In genomic region chr6:169725270-169726048, GRCh38 we compare ENCODE assay signal across 1 cellular context.
TF ChIP-seq lines count a peak whose summit lies in the region.

No MANE protein-coding gene starts in this region.

TF ChIP-seq in HepG2, 621 proteins besides CTCF, POLR2A, EP300 and RAD21 (continued from another document and continues in another):
- TF ChIP-seq TFDP1 (CRISPR knock-in tag; IDR thresholded peaks at IDR 0.05; ENCODE audit: borderline replicate concordance) (peak; percentile 50; the same call in 1 of the 2 replicates), ZNF713 (CRISPR knock-in tag; IDR thresholded peaks at IDR 0.05) (peak; percentile 79; the same call in 1 of the 2 replicates), NR2F6 (IDR thresholded peaks at IDR 0.05) (peak; percentile 98), NR2F6 (CRISPR knock-in tag; IDR thresholded peaks at IDR 0.05) (peak; percentile 98), ELF3 (CRISPR knock-in tag; IDR thresholded peaks at IDR 0.05) (peak; percentile 89), DMAP1 (CRISPR knock-in tag; IDR thresholded peaks at IDR 0.05) (peak; percentile 88; the same call in 1 of the 2 replicates), ARID3A (IDR thresholded peaks at IDR 0.05; ENCODE audit: low read depth, low read length) (peak; percentile 93), REPIN1 (CRISPR knock-in tag; IDR thresholded peaks at IDR 0.05; ENCODE audit: borderline replicate concordance, low read depth) (no peak; the same call in 1 of the 2 replicates), NFATC3 (CRISPR knock-in tag; IDR thresholded peaks at IDR 0.05) (no peak), ZNF296 (CRISPR knock-in tag; conservative IDR thresholded peaks at IDR 0.05) (no peak), ZNF543 (CRISPR knock-in tag; IDR thresholded peaks at IDR 0.05) (0 out of 2 replicates have a peak, but pooled peaks have one; percentile 36), SRF (IDR thresholded peaks at IDR 0.05; ENCODE audit: low read depth, low read length) (0 out of 2 replicates have a peak, but pooled peaks have one; percentile 13), CEBPB (IDR thresholded peaks at IDR 0.05; ENCODE audit: borderline replicate concordance, low read depth, low read length) (peak; percentile 87), REST (IDR thresholded peaks at IDR 0.05; ENCODE audit: borderline replicate concordance in 1 of 2, low read depth in 1 of 2, low read length in 2 of 2) (peak in 1 of 2 experiments; percentile 41; a peak in 2 of 4 replicates), POLR2AphosphoS5 (IDR thresholded peaks at IDR 0.05; ENCODE audit: low read depth, low read length) (peak; percentile 62), TEAD2 (CRISPR knock-in tag; IDR thresholded peaks at IDR 0.05) (no peak), ZSCAN25 (CRISPR knock-in tag; IDR thresholded peaks at IDR 0.05) (no peak; the same call in 1 of the 2 replicates), TIGD3 (CRISPR knock-in tag; IDR thresholded peaks at IDR 0.05; ENCODE audit: borderline replicate concordance) (no peak), SAP130 (CRISPR knock-in tag; IDR thresholded peaks at IDR 0.05; ENCODE audit: low read depth) (peak; percentile 74), ZNF790 (CRISPR knock-in tag; IDR thresholded peaks at IDR 0.05; ENCODE audit: borderline replicate concordance) (no peak), MXD3 (CRISPR knock-in tag; IDR thresholded peaks at IDR 0.05) (no peak), FLYWCH1 (CRISPR knock-in tag; IDR thresholded peaks at IDR 0.05) (no peak), MAZ (IDR thresholded peaks at IDR 0.05; ENCODE audit: borderline replicate concordance, low read depth, low read length) (no peak; the same call in 1 of the 2 replicates), MAZ (CRISPR knock-in tag; IDR thresholded peaks at IDR 0.05; ENCODE audit: low read depth) (no peak), ZNF746 (CRISPR knock-in tag; IDR thresholded peaks at IDR 0.05) (no peak), ZNF512 (CRISPR knock-in tag; IDR thresholded peaks at IDR 0.05) (no peak), KDM1A (CRISPR knock-in tag; IDR thresholded peaks at IDR 0.05) (peak; percentile 73), HNF4G (IDR thresholded peaks at IDR 0.05; ENCODE audit: borderline replicate concordance, low read depth, low read length) (peak; percentile 80; the same call in 1 of the 2 replicates), HNF4G (CRISPR knock-in tag; IDR thresholded peaks at IDR 0.05; ENCODE audit: borderline replicate concordance, low read depth) (no peak; the same call in 1 of the 2 replicates), RARA (CRISPR knock-in tag; IDR thresholded peaks at IDR 0.05) (peak; percentile 88), ZNF777 (CRISPR knock-in tag; IDR thresholded peaks at IDR 0.05) (peak; percentile 87), ZSCAN5A (CRISPR knock-in tag; IDR thresholded peaks at IDR 0.05; ENCODE audit: borderline replicate concordance) (peak; percentile 46; the same call in 1 of the 2 replicates), STAT5B (CRISPR knock-in tag; IDR thresholded peaks at IDR 0.05) (no peak; the same call in 1 of the 2 replicates), TBP (CRISPR knock-in tag; IDR thresholded peaks at IDR 0.05) (no peak), ZNF460 (CRISPR knock-in tag; IDR thresholded peaks at IDR 0.05; ENCODE audit: borderline replicate concordance) (0 out of 2 replicates have a peak, but pooled peaks have one; percentile 5), ZNF816 (CRISPR knock-in tag; IDR thresholded peaks at IDR 0.05; ENCODE audit: borderline replicate concordance) (no peak), ERF (CRISPR knock-in tag; IDR thresholded peaks at IDR 0.05) (peak; percentile 52), E2F1 (CRISPR knock-in tag; IDR thresholded peaks at IDR 0.05) (no peak), ZNF766 (CRISPR knock-in tag; IDR thresholded peaks at IDR 0.05; ENCODE audit: borderline replicate concordance) (no peak; the same call in none of the 2 replicates), KDM3A (CRISPR knock-in tag; IDR thresholded peaks at IDR 0.05; ENCODE audit: low read depth) (peak; percentile 59; the same call in 1 of the 2 replicates), RFX1 (IDR thresholded peaks at IDR 0.05) (no peak), PHF20 (CRISPR knock-in tag; IDR thresholded peaks at IDR 0.05) (0 out of 2 replicates have a peak, but pooled peaks have one; percentile 3), ISL2 (CRISPR knock-in tag; IDR thresholded peaks at IDR 0.05) (peak; percentile 69; the same call in 1 of the 2 replicates), ZNF446 (CRISPR knock-in tag; IDR thresholded peaks at IDR 0.05) (no peak), ZNF18 (CRISPR knock-in tag; IDR thresholded peaks at IDR 0.05; ENCODE audit: insufficient replicate concordance) (no peak), ZSCAN12 (CRISPR knock-in tag; IDR thresholded peaks at IDR 0.05) (peak; percentile 10; the same call in 1 of the 2 replicates), ZNF367 (CRISPR knock-in tag; IDR thresholded peaks at IDR 0.05; ENCODE audit: borderline replicate concordance) (peak; percentile 82; the same call in 1 of the 2 replicates)
